ENCODE assay signal across 30 cellular contexts in genomic region chr15:26806574-26806973, GRCh38. TPM values are rescaled to one million over a fixed set of nuclear protein-coding genes. Genes with fewer than 3 reads are reported as not detected.
"Had no signal": no experiment of that assay in that cellular context is flagged by ENCODE, and none has a peak within 500 bp of the region (broad histone marks: within the 10 kb centered on the region; RNA-seq: fewer than 3 reads in every experiment).

No MANE protein-coding gene starts in this region.

- H3K4me1 Mint-ChIP-seq: activated CD4-positive, alpha-beta T cell treated with anti-CD3 and anti-CD28 coated beads, Interleukin-2, amount 10 ng/mL, durations not matched to agents 24 days and 14 days had no signal

- H3K27ac ChIP-seq: adrenal gland, Peyer's patch, RWPE1, SK-N-MC had no signal

- H3K27ac Mint-ChIP-seq: activated CD4-positive, alpha-beta T cell treated with anti-CD3 and anti-CD28 coated beads, Interleukin-2, amount 10 ng/mL, durations not matched to agents 24 days and 14 days; activated CD8-positive, alpha-beta T cell treated with anti-CD3 and anti-CD28 coated beads for 36 hours; activated naive CD4-positive, alpha-beta T cell treated with anti-CD3 and anti-CD28 coated beads for 36 hours; activated naive CD4-positive, alpha-beta T cell treated with anti-CD3 and anti-CD28 coated beads, Interleukin-2, amount 50 U/mL, for 72 hours; activated T-cell treated with anti-CD3 and anti-CD28 coated beads, Interleukin-2, amount 50 U/mL, for 24 hours; brain had no signal

- DNase-seq: activated CD4-positive, alpha-beta T cell treated with anti-CD3 and anti-CD28 coated beads, Interleukin-2, amount 10 ng/mL, durations not matched to agents 24 days and 14 days; activated CD4-positive, alpha-beta T cell treated with anti-CD3 and anti-CD28 coated beads, Interleukin-2, amount 50 U/mL, for 4 hours; activated CD8-positive, alpha-beta T cell treated with anti-CD3 and anti-CD28 coated beads for 36 hours; activated gamma-delta T cell treated with Interleukin-2 at 50 U/mL for 16 hours; activated naive CD4-positive, alpha-beta T cell treated with anti-CD3 and anti-CD28 coated beads for 36 hours; activated T-cell treated with anti-CD3 and anti-CD28 coated beads, Interleukin-2, amount 50 U/mL, for 24 hours; caudate nucleus; Karpas-422; KBM-7; NCI-H1048; NCI-H1105 treated with DMSO at 0.1 percent for 48 hours; NCI-H1436; NCI-H1694; NCI-H1930; NCI-H2081 treated with DMSO at 0.1 percent for 48 hours; NCI-H226; NCI-H446 treated with DMSO at 0.1 percent for 48 hours; NCI-H524; NK-92 treated with Interleukin-12 subunit alpha and Interleukin-12 subunit beta, amount 100 ng/mL, for 24 hours; PC-3; Peyer's patch; T1000 had no signal

- H3K36me3 Mint-ChIP-seq: activated naive CD4-positive, alpha-beta T cell treated with anti-CD3 and anti-CD28 coated beads, Interleukin-2, amount 50 U/mL, for 72 hours; brain had no signal

- H3K36me3 ChIP-seq: adrenal gland, Peyer's patch had no signal

- ATAC-seq: activated CD8-positive, alpha-beta T cell treated with anti-CD3 and anti-CD28 coated beads for 36 hours; activated naive CD4-positive, alpha-beta T cell treated with anti-CD3 and anti-CD28 coated beads, Interleukin-2, amount 50 U/mL, for 72 hours; PC-3 had no signal

- H3K27me3 Mint-ChIP-seq: activated CD4-positive, alpha-beta T cell treated with anti-CD3 and anti-CD28 coated beads, Interleukin-2, amount 10 ng/mL, durations not matched to agents 24 days and 14 days; activated CD8-positive, alpha-beta T cell treated with anti-CD3 and anti-CD28 coated beads for 36 hours had no signal

- H3K4me3 Mint-ChIP-seq: activated CD4-positive, alpha-beta T cell treated with anti-CD3 and anti-CD28 coated beads, Interleukin-2, amount 10 ng/mL, durations not matched to agents 24 days and 14 days; activated CD8-positive, alpha-beta T cell treated with anti-CD3 and anti-CD28 coated beads for 36 hours; activated naive CD4-positive, alpha-beta T cell treated with anti-CD3 and anti-CD28 coated beads for 36 hours; activated T-cell treated with anti-CD3 and anti-CD28 coated beads, Interleukin-2, amount 50 U/mL, for 24 hours; brain had no signal

- H3K27me3 ChIP-seq: adrenal gland, Peyer's patch had no signal

- H3K4me1 ChIP-seq: adrenal gland, Peyer's patch had no signal

- H3K4me3 ChIP-seq: adrenal gland, Peyer's patch, SK-N-MC had no signal

- H3K9me3 ChIP-seq: Peyer's patch had no signal

RNA-seq across cellular contexts. Expression of gene GABRB3, which starts 33.7 kb away (rescaled TPM):
- total RNA-seq: activated CD4-positive, alpha-beta T cell treated with anti-CD3 and anti-CD28 coated beads, Interleukin-2, amount 10 ng/mL, durations not matched to agents 24 days and 14 days; activated naive CD4-positive, alpha-beta T cell treated with anti-CD3 and anti-CD28 coated beads, Interleukin-2, amount 50 U/mL, for 72 hours; MCF 10A; T-helper 1 cell treated with Interleukin-12 subunit alpha and Interleukin-12 subunit beta and Interleukin-4 antibody, amounts not matched to agents 30 ng/mL and 1 ng/mL, for 36 hours; T-helper 2 cell treated with Interferon-gamma antibody and Interleukin-4, amounts not matched to agents 100 ng/mL and 5 ng/mL, for 36 hours had no signal
